Comparison of ENCODE assay signal across 8 cellular contexts in the genomic region with DNA sequence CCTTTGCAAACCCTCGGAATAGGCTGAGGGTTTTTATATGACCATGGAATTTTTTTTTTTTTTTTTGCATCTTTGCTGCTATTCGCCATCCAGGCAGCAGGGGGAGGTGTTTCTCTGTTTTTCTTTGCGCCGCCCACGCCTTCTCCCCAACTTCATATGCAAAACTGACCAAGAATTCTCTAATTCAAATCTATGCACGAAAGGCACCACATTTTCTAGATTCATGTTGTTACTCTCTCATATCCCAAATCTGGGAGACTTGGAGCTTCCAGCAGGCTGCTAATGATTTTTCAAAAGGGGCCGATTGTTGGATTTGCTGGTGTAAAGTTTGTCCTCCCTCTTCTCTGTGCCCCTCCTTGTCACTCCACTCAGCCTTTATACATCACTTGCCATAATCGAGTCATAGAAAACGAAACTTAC. TPM values are rescaled to one million over a fixed set of nuclear protein-coding genes. Genes with fewer than 3 reads are reported as not detected.
DNase-seq lines count a peak whose midpoint lies in the region; ATAC-seq and TF ChIP-seq lines count a peak whose summit lies in the region.

No MANE protein-coding gene starts in this region.

- peak overlapping the region; percentile 54 for H3K4me3 Mint-ChIP-seq in WTC11

- no peaks in the 10 kb centered on the region for H3K36me3 Mint-ChIP-seq in WTC11

- ATAC-seq in GM19035 (IDR thresholded peaks at IDR 0.05; ENCODE audit: unreplicated experiment), result peak; percentile 33
- no peak for ATAC-seq in WTC11
- no peak for ATAC-seq in GM18519 (IDR thresholded peaks at IDR 0.05; ENCODE audit: low FRiP score, unreplicated experiment)

- no peak overlapping the region for H3K27ac Mint-ChIP-seq in WTC11

- DNase-seq in AG08395 (ENCODE audit: low spot score) (peak; percentile 65), NCI-H1092 treated with DMSO at 0.1 percent for 48 hours (lab: John Stamatoyannopoulos, UW) (peak; percentile 39), WTC11 (ENCODE audit: low spot score) (peak; percentile 32), cardiac fibroblast (ENCODE audit: low read depth in 2 of 2) (peak; percentile 83 to 86), kidney glomerular epithelial cell (lab: John Stamatoyannopoulos, UW) (peak; percentile 66)
- DNase-seq in stimulated activated CD4-positive, alpha-beta T cell treated with anti-CD3 and anti-CD28 coated beads, Interleukin-15, amount 100 ng/mL, for 48 hours (ENCODE audit: low read depth in 2 of 2), result peak; percentile 50 to 61

- no peaks in the 10 kb centered on the region for H3K27me3 Mint-ChIP-seq in WTC11 (ENCODE audit: low read depth)

- CTCF ChIA-PET in WTC11 (lab: Charles Lee), result no interaction called here

- H3K4me1 Mint-ChIP-seq in WTC11, result peaks cover 20% of the 10 kb centered on the region

- H3K4me3 ChIP-seq in cardiac fibroblast (replicated peaks in 1 of 2; ENCODE audit: low read depth in 2 of 2, low read length in 2 of 2), result peak overlapping the region; percentile 25 to 32

- TF ChIP-seq CTCF in WTC11 (IDR thresholded peaks at IDR 0.05), result peak; percentile 67
- peak; percentile 73 for TF ChIP-seq CTCF in cardiac fibroblast (IDR thresholded peaks at IDR 0.05; ENCODE audit: low read depth, low read length)

- peaks cover 8% of the 10 kb centered on the region; the same call in 1 of the 2 replicates for H3K9me3 Mint-ChIP-seq in WTC11

- POLR2A ChIA-PET in WTC11 (lab: Charles Lee), result no interaction called here

TF ChIP-seq in WTC11, 78 proteins besides CTCF, POLR2A, EP300 and RAD21:
- no peak for TF ChIP-seq CBFB (CRISPR knock-in tag; IDR thresholded peaks at IDR 0.05; ENCODE audit: low read depth)
- no peak for TF ChIP-seq ATF2 (CRISPR knock-in tag; IDR thresholded peaks at IDR 0.05; ENCODE audit: borderline replicate concordance, low read depth)
TF ChIP-seq in WTC11: peak in this region for 0.

RNA-seq across cellular contexts. Expression of gene BOD1L1, which starts 29.1 kb away (rescaled TPM):
- 31.9 to 43.5 TPM (median 32.4 TPM) in 3 replicates for total RNA-seq in WTC11 (2021)

Comparison
In these comparisons a context has a peak if more than half of its experiments do, and no peak if none do; other contexts are left out.
1. DNase-seq: peak in every context shown above with its lines; median percentile 84 in cardiac fibroblast; 66 in kidney glomerular epithelial cell; 65 in AG08395; 56 in stimulated activated CD4-positive, alpha-beta T cell treated with anti-CD3 and anti-CD28 coated beads, Interleukin-15, amount 100 ng/mL, for 48 hours; 39 in NCI-H1092 treated with DMSO at 0.1 percent for 48 hours; 32 in WTC11.